ENCODE assay signal across 12 cellular contexts in genomic region chr2:36468463-36469266, GRCh38.
DNase-seq lines count a peak whose midpoint lies in the region; ATAC-seq and TF ChIP-seq lines count a peak whose summit lies in the region.
"Had no signal": no experiment of that assay in that cellular context is flagged by ENCODE, and none has a peak within 500 bp of the region (broad histone marks: within the 10 kb centered on the region; RNA-seq: fewer than 3 reads in every experiment).

No MANE protein-coding gene starts in this region.

- H3K36me3 Mint-ChIP-seq in mesothelial cell of epicardium (peaks cover 34% of the 10 kb centered on the region), glutamatergic neuron (ENCODE audit: unreplicated experiment) (peaks cover 9% of the 10 kb centered on the region)

- in situ Hi-C loops in SK-MEL-5 (cut with HindIII; ENCODE audit: low pct_unique_long_range_greater_than_20kb, low sequenced_read_pairs), result no loop called here

- POLR2A ChIA-PET in AG04450 (lab: Yijun Ruan, JAX), result interaction anchor here (1.0 to 1.7 kb wide), 2 partner anchors 17 to 19 kb away, joined by 3 read pairs; no protein-coding TSS in a partner anchor

- ATAC-seq in HG02678 (IDR thresholded peaks at IDR 0.05; ENCODE audit: unreplicated experiment), result no peak

- H3K27ac ChIP-seq in AG04450 (ENCODE audit: low read depth, low read length), result peak overlapping the region; percentile 72
- H3K27ac ChIP-seq: KMS-11 had no signal

- no peak overlapping the region for H3K4me3 ChIP-seq in AG04450 (ENCODE audit: low read depth, low read length)

- no peaks in the 10 kb centered on the region for H3K27me3 ChIP-seq in AG04450 (ENCODE audit: control insufficient read depth, insufficient read depth, low read length)

- H3K9me3 Mint-ChIP-seq in mesothelial cell of epicardium, result peaks cover 11% of the 10 kb centered on the region
- peaks cover 2% of the 10 kb centered on the region for H3K9me3 Mint-ChIP-seq in glutamatergic neuron (ENCODE audit: unreplicated experiment)
- H3K9me3 Mint-ChIP-seq: activated naive CD4-positive, alpha-beta T cell treated with anti-CD3 and anti-CD28 coated beads, Interleukin-2, amount 50 U/mL, for 24 hours had no signal

- TF ChIP-seq CTCF in AG04450 (IDR thresholded peaks at IDR 0.05; ENCODE audit: low read depth, low read length) (no peak), mesothelial cell of epicardium (IDR thresholded peaks at IDR 0.05; ENCODE audit: unreplicated experiment) (no peak), glutamatergic neuron (IDR thresholded peaks at IDR 0.05; ENCODE audit: partially characterized antibody, unreplicated experiment) (no peak)

- H3K9me3 ChIP-seq in AG04450 (ENCODE audit: control insufficient read depth, insufficient read depth, low read length), result peaks cover 2% of the 10 kb centered on the region; the same call in 1 of the 2 replicates

- H3K4me1 Mint-ChIP-seq in mesothelial cell of epicardium (peaks cover 18% of the 10 kb centered on the region), glutamatergic neuron (ENCODE audit: low read depth, unreplicated experiment) (peaks cover 16% of the 10 kb centered on the region)
- H3K4me1 Mint-ChIP-seq: activated naive CD4-positive, alpha-beta T cell treated with anti-CD3 and anti-CD28 coated beads, Interleukin-2, amount 50 U/mL, for 24 hours had no signal

- peak overlapping the region; percentile 91 for H3K27ac Mint-ChIP-seq in mesothelial cell of epicardium
- no peak overlapping the region for H3K27ac Mint-ChIP-seq in glutamatergic neuron (ENCODE audit: unreplicated experiment)
- H3K27ac Mint-ChIP-seq: activated naive CD4-positive, alpha-beta T cell treated with anti-CD3 and anti-CD28 coated beads, Interleukin-2, amount 50 U/mL, for 24 hours had no signal

- CTCF ChIA-PET in AG04450 (lab: Charles Lee), result interaction anchor here (1.5 kb wide), 1 partner anchor 9 kb away, joined by 3 read pairs; no protein-coding TSS in a partner anchor

- DNase-seq in AG04450 (ENCODE audit: low read depth, low spot score) (no peak), SK-MEL-5 (ENCODE audit: low read depth, low spot score) (peak; percentile 21), dermis blood vessel endothelial cell (peak; percentile 68), mesothelial cell of epicardium (ENCODE audit: low spot score in 2 of 2, unreplicated experiment in 2 of 2) (no peak), NCI-H524 (lab: John Stamatoyannopoulos, UW) (no peak), glutamatergic neuron (no peak), AG20443 (ENCODE audit: low spot score) (no peak)
- DNase-seq: DMS53, NCI-H187 treated with DMSO at 0.1 percent for 48 hours had no signal

- H3K27me3 Mint-ChIP-seq in mesothelial cell of epicardium (ENCODE audit: low read depth), result no peaks in the 10 kb centered on the region
- H3K27me3 Mint-ChIP-seq in glutamatergic neuron (ENCODE audit: unreplicated experiment), result peaks cover 2% of the 10 kb centered on the region

- H3K4me3 Mint-ChIP-seq in mesothelial cell of epicardium (no peak overlapping the region), glutamatergic neuron (ENCODE audit: unreplicated experiment) (no peak overlapping the region)
- H3K4me3 Mint-ChIP-seq: activated naive CD4-positive, alpha-beta T cell treated with anti-CD3 and anti-CD28 coated beads, Interleukin-2, amount 50 U/mL, for 24 hours had no signal

Comparison
In these comparisons a context has a peak if more than half of its experiments do, and no peak if none do; other contexts are left out.
1. DNase-seq: peak in SK-MEL-5 (single experiment) and dermis blood vessel endothelial cell (single experiment); none in AG04450 (single experiment), mesothelial cell of epicardium (0 of 2), NCI-H524 (0 of 2), glutamatergic neuron (single experiment) and AG20443 (single experiment).